Comparison of ENCODE assay signal across 8 cellular contexts in the genomic region with DNA sequence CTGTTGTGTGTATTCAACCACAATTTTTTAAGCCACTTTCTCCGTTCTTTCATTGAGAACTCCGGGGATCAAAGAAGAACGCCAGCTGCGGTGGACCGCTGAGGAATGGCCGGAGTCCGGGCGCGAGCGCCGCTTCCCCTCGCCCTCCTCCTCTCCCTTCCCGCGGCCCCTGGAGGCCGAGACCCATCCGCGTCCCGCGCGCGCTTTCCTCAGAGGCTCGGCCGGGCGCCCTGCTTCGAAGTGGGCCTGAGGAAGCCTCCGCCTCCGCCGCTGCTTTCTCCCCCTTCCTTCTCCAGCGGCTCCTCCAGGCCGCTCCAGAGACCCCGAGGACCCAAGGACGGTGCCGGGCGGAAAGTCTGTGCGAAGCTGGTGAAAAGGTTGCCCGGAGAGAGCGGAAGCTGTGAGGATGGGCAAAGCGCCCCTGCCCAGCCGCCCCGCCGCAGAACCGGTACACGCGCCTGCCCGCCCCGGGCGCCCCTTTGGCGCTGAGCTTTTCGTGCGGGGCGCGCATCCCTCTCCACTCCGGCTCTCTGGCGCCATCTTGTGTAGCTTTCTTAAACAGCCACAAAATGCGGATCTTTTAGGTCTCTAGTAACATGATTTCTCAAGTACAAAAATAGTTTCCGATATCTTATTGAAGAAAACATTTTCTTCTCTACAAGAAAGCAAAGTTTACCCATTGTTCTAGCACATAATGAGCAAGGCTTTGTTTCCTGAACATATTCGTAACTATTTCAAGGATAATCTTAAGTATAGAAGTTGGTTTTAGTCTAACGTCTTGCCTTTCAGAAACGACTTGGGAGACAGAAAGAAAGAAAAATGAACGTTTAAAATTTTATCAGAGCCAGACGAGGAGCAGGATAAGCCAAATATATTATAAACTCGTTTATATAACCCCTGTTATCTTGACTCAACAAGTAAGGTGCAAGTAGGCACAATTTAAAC. TPM values are rescaled to one million over a fixed set of nuclear protein-coding genes. Genes with fewer than 3 reads are reported as not detected.
A peak's percentile ranks its signal among the peaks of the same experiment; 100 is the strongest.
DNase-seq lines count a peak whose midpoint lies in the region; ATAC-seq, FAIRE-seq and TF ChIP-seq lines count a peak whose summit lies in the region.

No MANE protein-coding gene starts in this region.

- intact Hi-C loops in HepG2 (cut with micrococcal nuclease; ENCODE audit: unreplicated experiment), result loop anchor here (1.0 to 10.0 kb wide), 4 partner anchors 20 to 620 kb away; no protein-coding TSS in a partner anchor

- H3K36me3 ChIP-seq in HepG2 (replicated peaks in 1 of 2; ENCODE audit: control insufficient read depth in 1 of 2, insufficient read depth in 2 of 2, low read length in 2 of 2), result no peaks in the 10 kb centered on the region

- in situ Hi-C loops in HepG2 (cut with HindIII; ENCODE audit: extremely low pct_ligation_motif_present, low pct_unique_long_range_greater_than_20kb), result loop anchor here (10.0 kb wide), 1 partner anchor 190 kb away; no protein-coding TSS in a partner anchor

- H3K79me2 ChIP-seq in HepG2 (ENCODE audit: insufficient read depth, low read length), result no peaks in the 10 kb centered on the region

- 3% methylated on average over 51 of the region's 62 CpGs for WGBS in A549 (ENCODE audit: missing lambda C conversion rate)
- WGBS in HepG2 (ENCODE audit: low lambda C conversion rate), result 4% methylated on average over 39 of the region's 62 CpGs

- no peaks in the 10 kb centered on the region for H3K36me3 Mint-ChIP-seq in activated CD4-positive, alpha-beta T cell treated with anti-CD3 and anti-CD28 coated beads, Interleukin-2, amount 10 ng/mL, durations not matched to agents 7 days and 5 days (ENCODE audit: low read depth)

- peaks cover 33% of the 10 kb centered on the region for H3K27me3 Mint-ChIP-seq in activated CD4-positive, alpha-beta T cell treated with anti-CD3 and anti-CD28 coated beads, Interleukin-2, amount 10 ng/mL, durations not matched to agents 7 days and 5 days

- peak; percentile 92 to 94 for ATAC-seq in A549
- ATAC-seq in GM18519 (IDR thresholded peaks at IDR 0.05; ENCODE audit: low FRiP score, unreplicated experiment), result peak; percentile 62
- ATAC-seq in HG03159 (IDR thresholded peaks at IDR 0.05; ENCODE audit: unreplicated experiment), result peak; percentile 85
- peak; percentile 91 for ATAC-seq in HepG2

- POLR2A ChIA-PET in A549 (lab: Yijun Ruan, JAX), result interaction anchor here (0.6 to 1.1 kb wide), 4 partner anchors 19 to 218 kb away, joined by 3 to 9 read pairs (median 6); no protein-coding TSS in a partner anchor
- POLR2A ChIA-PET in activated CD4-positive, alpha-beta T cell treated with anti-CD3 and anti-CD28 coated beads, Interleukin-2, amount 10 ng/mL, durations not matched to agents 7 days and 5 days (lab: Charles Lee), result interaction anchor here (0.8 kb wide), 1 partner anchor 193 kb away, joined by 5 read pairs; no protein-coding TSS in a partner anchor
- POLR2A ChIA-PET in HepG2 (lab: Yijun Ruan, JAX), result interaction anchor here (0.6 to 1.0 kb wide), 2 partner anchors 186 to 193 kb away, joined by 3 read pairs; partner anchors contain the start of gene CHD2

- H3K9me3 ChIP-seq in A549, result peaks cover 6% of the 10 kb centered on the region; the same call in 2 of the 3 replicates
- no peaks in the 10 kb centered on the region for H3K9me3 ChIP-seq in HepG2 (ENCODE audit: low read length)

- TF ChIP-seq RAD21 in A549 (conservative IDR thresholded peaks at IDR 0.05 in 1 of 2, IDR thresholded peaks at IDR 0.05 in 1 of 2) (peak; percentile 98 to 99), HepG2 (CRISPR knock-in tag; IDR thresholded peaks at IDR 0.05) (peak; percentile 80)

- FAIRE-seq in A549 (lab: Jason Lieb, UNC) (peak; percentile 85), HepG2 (lab: Jason Lieb, UNC) (peak; percentile 66)

- H3K27ac Mint-ChIP-seq in activated CD4-positive, alpha-beta T cell treated with anti-CD3 and anti-CD28 coated beads, Interleukin-2, amount 10 ng/mL, durations not matched to agents 7 days and 5 days, result no peak overlapping the region

- DNase-seq in A549 (ENCODE audit: low read depth in 1 of 2, low spot score in 1 of 2) (peak; percentile 71 to 83), NCI-H524 (lab: John Stamatoyannopoulos, UW) (peak; percentile 78 to 83), dermis blood vessel endothelial cell (peak; percentile 86), HepG2 (ENCODE audit: low spot score) (peak; percentile 44)
- peak; percentile 78 for DNase-seq in activated CD4-positive, alpha-beta T cell treated with anti-CD3 and anti-CD28 coated beads, Interleukin-2, amount 10 ng/mL, durations not matched to agents 7 days and 5 days
- peak; percentile 78 to 84 for DNase-seq in stimulated activated CD4-positive, alpha-beta T cell treated with anti-CD3 and anti-CD28 coated beads, Interleukin-2, amount 100 ng/mL, for 48 hours

- no peak overlapping the region for H3K9ac ChIP-seq in HepG2 (ENCODE audit: insufficient read depth, low read depth, low read length)

- H4K20me1 ChIP-seq in HepG2 (ENCODE audit: insufficient read depth, low read length), result no peaks in the 10 kb centered on the region

- H3K4me2 ChIP-seq in A549 (peak overlapping the region; percentile 91), HepG2 (ENCODE audit: low read depth, low read length) (peak overlapping the region; percentile 86)

- peaks cover 1 to 14% of the 10 kb centered on the region in 2 experiments; a peak in 3 of 5 replicates for H3K27me3 ChIP-seq in HepG2 (ENCODE audit: control insufficient read depth in 1 of 2, insufficient read depth in 2 of 2, low read length in 2 of 2)

- peak overlapping the region; percentile 69 to 87 for H3K27ac ChIP-seq in A549
- no peak overlapping the region for H3K27ac ChIP-seq in HepG2 (ENCODE audit: extremely low read length, insufficient read depth, low read length)

- BruUV-seq in HepG2 (replicated peaks; lab: Mats Ljungman, UMichigan), result no TSS peak

- H3K4me1 ChIP-seq in A549 (no peaks in the 10 kb centered on the region), HepG2 (ENCODE audit: insufficient read depth, low read length) (0 out of 2 replicates have a peak, but pooled peaks cover 6% of the 10 kb centered on the region)

- CTCF ChIA-PET in A549 (lab: Yijun Ruan, JAX) (interaction anchor here (0.5 to 6.0 kb wide), 80 partner anchors 8 to 1317 kb away, joined by 3 to 102 read pairs (median 4); partner anchors contain the start of gene ST8SIA2), HepG2 (lab: Yijun Ruan, JAX; ENCODE audit: low intra/inter-chr PET ratio, low total read pairs) (interaction anchor here (1.7 to 2.2 kb wide), 3 partner anchors 21 to 618 kb away, joined by 7 to 22 read pairs (median 15); no protein-coding TSS in a partner anchor)
- CTCF ChIA-PET in activated CD4-positive, alpha-beta T cell treated with anti-CD3 and anti-CD28 coated beads, Interleukin-2, amount 10 ng/mL, durations not matched to agents 7 days and 5 days (lab: Charles Lee), result interaction anchor here (0.5 to 1.3 kb wide), 12 partner anchors 10 to 621 kb away, joined by 3 to 10 read pairs (median 3); no protein-coding TSS in a partner anchor

- TF ChIP-seq EP300 in A549 (IDR thresholded peaks at IDR 0.05), result no peak
- TF ChIP-seq EP300 in HepG2 (IDR thresholded peaks at IDR 0.05; ENCODE audit: low read depth in 2 of 2, low read length in 2 of 2), result no peak
- no peak for TF ChIP-seq EP300 in HepG2 (CRISPR knock-in tag; IDR thresholded peaks at IDR 0.05; ENCODE audit: borderline replicate concordance)

- peaks cover 10% of the 10 kb centered on the region for H3K4me1 Mint-ChIP-seq in activated CD4-positive, alpha-beta T cell treated with anti-CD3 and anti-CD28 coated beads, Interleukin-2, amount 10 ng/mL, durations not matched to agents 7 days and 5 days

- H3K4me3 ChIP-seq in A549 (peak overlapping the region; percentile 51), HepG2 (replicated peaks in 1 of 3; ENCODE audit: insufficient read depth in 1 of 3, low read depth in 2 of 3, low read length in 3 of 3) (peak overlapping the region; percentile 51 to 70 (median 63))

- H2AFZ ChIP-seq in HepG2 (ENCODE audit: low read length), result no peak overlapping the region

- peak overlapping the region; percentile 64 for H3K4me3 Mint-ChIP-seq in activated CD4-positive, alpha-beta T cell treated with anti-CD3 and anti-CD28 coated beads, Interleukin-2, amount 10 ng/mL, durations not matched to agents 7 days and 5 days

- H3K9me3 Mint-ChIP-seq in activated CD4-positive, alpha-beta T cell treated with anti-CD3 and anti-CD28 coated beads, Interleukin-2, amount 10 ng/mL, durations not matched to agents 7 days and 5 days, result no peaks in the 10 kb centered on the region

- peak; percentile 99 for TF ChIP-seq CTCF in A549 (IDR thresholded peaks at IDR 0.05)
- TF ChIP-seq CTCF in HepG2 (CRISPR knock-in tag; IDR thresholded peaks at IDR 0.05), result peak; percentile 89

- TF ChIP-seq POLR2A in A549 (IDR thresholded peaks at IDR 0.05; ENCODE audit: low read length), result peak; percentile 49
- no peak for TF ChIP-seq POLR2A in HepG2 (IDR thresholded peaks at IDR 0.05; ENCODE audit: insufficient read depth in 1 of 2, low read depth in 2 of 2, low read length in 2 of 2)

RNA-seq across cellular contexts. Expression of gene FAM174B, which starts 59.2 kb away (rescaled TPM):
- 13.9 and 22.5 TPM in 2 replicates for polyA plus RNA-seq in A549 (2011; rRNA removed)
- 3.7 and 5.7 TPM in 2 replicates for polyA plus RNA-seq in A549 (2012; cell fraction: cytosol; rRNA removed)
- polyA plus RNA-seq in A549 (2012; cell fraction: nucleus; rRNA removed), result 3.1 and 3.9 TPM in 2 replicates
- polyA plus RNA-seq in A549 (2017; fragmentation: RNase III; extraction: RNeasy Plus Mini Kit Qiagen cat#74134 plus additional on column Dnase treatment), result 4.6 to 5.9 TPM (median 5.2 TPM) in 3 replicates
- polyA minus RNA-seq in A549 (2011; rRNA and poly(A)+ RNA removed), result 19.2 and 20.6 TPM in 2 replicates
- total RNA-seq in activated CD4-positive, alpha-beta T cell treated with anti-CD3 and anti-CD28 coated beads, Interleukin-2, amount 10 ng/mL, durations not matched to agents 7 days and 5 days, result 1 to 10 TPM; 4.8 to 6.0 TPM
- 31.1 and 37.7 TPM in 2 replicates for total RNA-seq in dermis blood vessel endothelial cell
- total RNA-seq in HepG2 (2016; rRNA removed; fragmentation: Illumina TruSeq; extraction: Trizol), result 1.3 and 2.1 TPM in 2 replicates
- 1.6 and 1.7 TPM in 2 replicates for total RNA-seq in HepG2 (2016; cell fraction: cytosol; rRNA removed; fragmentation: Illumina TruSeq; extraction: Trizol; ENCODE audit: low read depth)
- 1.1 and 2.1 TPM in 2 replicates for total RNA-seq in HepG2 (2016; cell fraction: insoluble cytoplasmic fraction; rRNA removed; fragmentation: Illumina TruSeq; extraction: Trizol)
- total RNA-seq in HepG2 (2016; cell fraction: membrane; rRNA removed; fragmentation: Illumina TruSeq; extraction: Trizol), result 1.0 and 1.9 TPM in 2 replicates
- total RNA-seq in HepG2 (2016; cell fraction: nucleus; rRNA removed; fragmentation: Illumina TruSeq; extraction: Trizol), result 2.5 and 4.4 TPM in 2 replicates
- 0.68 and 0.90 TPM in 2 replicates for polyA plus RNA-seq in HepG2 (2011; rRNA removed)
- polyA plus RNA-seq in HepG2 (2011; cell fraction: cytosol; rRNA removed), result 0.47 TPM in 1 of 2 replicates, not detected in the other
- polyA plus RNA-seq in HepG2 (2011; cell fraction: nucleus; rRNA removed), result 0.92 and 0.97 TPM in 2 replicates
- polyA plus RNA-seq in HepG2 (2012), result 0.55 TPM in 2 replicates
- 0.67 TPM in 1 of 2 replicates, not detected in the other for polyA plus RNA-seq in HepG2 (2016; cell fraction: cytosol; fragmentation: Illumina TruSeq; extraction: Trizol; ENCODE audit: low read depth)
- polyA plus RNA-seq in HepG2 (2016; cell fraction: insoluble cytoplasmic fraction; fragmentation: Illumina TruSeq; extraction: Trizol; ENCODE audit: low read depth), result 0.79 and 1.3 TPM in 2 replicates
- polyA plus RNA-seq in HepG2 (2016; cell fraction: membrane; fragmentation: Illumina TruSeq; extraction: Trizol; ENCODE audit: low read depth), result 0.34 and 0.90 TPM in 2 replicates
- 3.7 and 6.7 TPM in 2 replicates for polyA plus RNA-seq in HepG2 (2016; cell fraction: nucleus; fragmentation: Illumina TruSeq; extraction: Trizol; ENCODE audit: insufficient read depth, low read depth)
- 0.22 and 12.1 TPM in 2 replicates for polyA minus RNA-seq in HepG2 (2011; rRNA and poly(A)+ RNA removed; ENCODE audit: low replicate concordance)
- polyA minus RNA-seq in HepG2 (2011; cell fraction: cytosol; rRNA and poly(A)+ RNA removed), result 1.9 TPM in 1 of 2 replicates, not detected in the other
- polyA minus RNA-seq in HepG2 (2011; cell fraction: nucleus; rRNA and poly(A)+ RNA removed), result 3.2 and 4.8 TPM in 2 replicates

Comparison
In these comparisons a context has a peak if more than half of its experiments do, and no peak if none do; other contexts are left out.
1. Of the 38 proteins assayed by ChIP-seq in both HepG2 and A549: peak only in HepG2: FOSL2 and ZSCAN20; only in A549: HDAC2, MAX, POLR2A, RFX5 and RNF2; in both: CTCF, HMGXB4, PHF8, RAD21 and SMC3; in neither: 25; mixed calls (peak in some experiments, not most) for 1.